ENCODE assay signal across 10 cellular contexts in the genomic region with DNA sequence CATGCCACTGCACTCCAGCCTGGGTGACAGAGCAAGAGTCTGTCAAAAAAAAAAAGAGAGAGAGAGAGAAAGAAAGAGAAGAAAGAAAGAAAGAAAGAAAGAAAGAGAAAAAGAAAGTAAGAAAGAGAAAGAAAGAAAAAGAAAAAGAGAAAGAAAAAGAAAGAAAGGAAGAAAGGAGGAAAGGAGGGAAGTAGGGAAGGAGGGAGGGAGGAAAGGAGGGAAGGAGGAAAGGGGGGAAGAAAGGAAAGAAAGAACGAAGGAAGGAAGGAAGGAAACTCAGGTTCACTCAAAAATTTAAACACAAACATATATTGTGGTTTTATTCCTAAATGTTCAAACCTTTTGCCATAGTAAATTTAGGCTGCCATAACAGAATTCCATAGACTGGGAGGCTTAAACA.
"Had no signal": no experiment of that assay in that cellular context is flagged by ENCODE, and none has a peak within 500 bp of the region (broad histone marks: within the 10 kb centered on the region; RNA-seq: fewer than 3 reads in every experiment).

No MANE protein-coding gene starts in this region.

- H3K27ac Mint-ChIP-seq: GM23338, H9, HFFc6 had no signal

- H3K4me3 ChIP-seq: GM23248, GM23338, HAP-1 had no signal

- H3K4me2 ChIP-seq: GM23338 had no signal

- ATAC-seq: GM23338 had no signal

- FAIRE-seq: H1, H54 had no signal

- H3K9me3 ChIP-seq: HAP-1 had no signal

- H3K4me1 ChIP-seq: HAP-1 had no signal

- H3K9ac ChIP-seq: GM23248 had no signal

- H3K4me1 Mint-ChIP-seq: GM23338, H9 had no signal

- H3K27ac ChIP-seq: GM23248 had no signal

- DNase-seq: GM23248, GOT3, H7, HCEC 1CT, HFFc6 had no signal

- H2AFZ ChIP-seq: GM23248, GM23338 had no signal

- H3K36me3 ChIP-seq: HAP-1 had no signal

- H3K9me3 Mint-ChIP-seq: GM23338, H9 had no signal

- H3K4me3 Mint-ChIP-seq: GM23338, H9, HFFc6 had no signal
